8 cellular contexts compared by ENCODE assay signal in genomic region chr6:43426928-43427405, GRCh38. TPM values are rescaled to one million over a fixed set of nuclear protein-coding genes. Genes with fewer than 3 reads are reported as not detected.
DNase-seq lines count a peak whose midpoint lies in the region; ATAC-seq and TF ChIP-seq lines count a peak whose summit lies in the region.

No MANE protein-coding gene starts in this region.

- CTCF ChIA-PET in activated CD4-positive, alpha-beta T cell treated with anti-CD3 and anti-CD28 coated beads, Interleukin-2, amount 10 ng/mL, durations not matched to agents 7 days and 5 days (lab: Charles Lee), result interaction anchor here (0.6 to 1.8 kb wide), 7 partner anchors 8 to 890 kb away, joined by 3 to 6 read pairs (median 3); no protein-coding TSS in a partner anchor

- TF ChIP-seq CTCF in left lung (IDR thresholded peaks at IDR 0.05) (no peak), thyroid gland (IDR thresholded peaks at IDR 0.05) (no peak)

- H3K4me1 Mint-ChIP-seq in activated CD4-positive, alpha-beta T cell treated with anti-CD3 and anti-CD28 coated beads, Interleukin-2, amount 10 ng/mL, durations not matched to agents 7 days and 5 days, result peaks cover 23% of the 10 kb centered on the region

- no peaks in the 10 kb centered on the region for H3K9me3 Mint-ChIP-seq in activated CD4-positive, alpha-beta T cell treated with anti-CD3 and anti-CD28 coated beads, Interleukin-2, amount 10 ng/mL, durations not matched to agents 7 days and 5 days

- H3K36me3 ChIP-seq in adipocyte (ENCODE audit: control insufficient read depth, insufficient read depth, low read length, severe bottlenecking), result peaks cover 10% of the 10 kb centered on the region
- H3K36me3 ChIP-seq in left lung, result peaks cover 0 to 7% of the 10 kb centered on the region in 2 donors
- peaks cover 0 to under 1% of the 10 kb centered on the region in 2 donors for H3K36me3 ChIP-seq in thyroid gland

- intact Hi-C loops in left lung (cut with DNase I) (no loop called here), thyroid gland (cut with DNase I) (loop anchor here (10.0 kb wide), 1 partner anchor 52 kb away; no protein-coding TSS in a partner anchor)

- H3K27ac Mint-ChIP-seq in activated CD4-positive, alpha-beta T cell treated with anti-CD3 and anti-CD28 coated beads, Interleukin-2, amount 10 ng/mL, durations not matched to agents 7 days and 5 days, result peak overlapping the region; percentile 97

- H3K27me3 ChIP-seq in adipocyte (replicated peaks; ENCODE audit: control insufficient read depth, insufficient read depth, low read length) (no peaks in the 10 kb centered on the region), left lung (no peaks in the 10 kb centered on the region), thyroid gland (no peaks in the 10 kb centered on the region)

- POLR2A ChIA-PET in activated CD4-positive, alpha-beta T cell treated with anti-CD3 and anti-CD28 coated beads, Interleukin-2, amount 10 ng/mL, durations not matched to agents 7 days and 5 days (lab: Charles Lee), result interaction anchor here (0.6 to 0.7 kb wide), 2 partner anchors 29 to 57 kb away, joined by 4 to 7 read pairs; no protein-coding TSS in a partner anchor

- peaks cover 9% of the 10 kb centered on the region for H3K36me3 Mint-ChIP-seq in activated CD4-positive, alpha-beta T cell treated with anti-CD3 and anti-CD28 coated beads, Interleukin-2, amount 10 ng/mL, durations not matched to agents 7 days and 5 days (ENCODE audit: low read depth)

- H3K4me1 ChIP-seq in adipocyte (ENCODE audit: control insufficient read depth, insufficient read depth, low read length), result peaks cover 14% of the 10 kb centered on the region
- peaks cover 8 to 29% of the 10 kb centered on the region in 2 donors for H3K4me1 ChIP-seq in left lung
- peaks cover 10 to 14% of the 10 kb centered on the region in 2 donors for H3K4me1 ChIP-seq in thyroid gland

- H3K27ac ChIP-seq in left lung (peak overlapping the region; percentile 74 to 87), thyroid gland (peak overlapping the region; percentile 54 to 83 (median 81))

- H3K9me3 ChIP-seq in adipocyte (ENCODE audit: control insufficient read depth, low read length) (no peaks in the 10 kb centered on the region), left lung (no peaks in the 10 kb centered on the region), thyroid gland (no peaks in the 10 kb centered on the region)

- peaks cover 3% of the 10 kb centered on the region for H3K27me3 Mint-ChIP-seq in activated CD4-positive, alpha-beta T cell treated with anti-CD3 and anti-CD28 coated beads, Interleukin-2, amount 10 ng/mL, durations not matched to agents 7 days and 5 days

- no peak for TF ChIP-seq POLR2A in thyroid gland (IDR thresholded peaks at IDR 0.05)

- ATAC-seq in left lung, result no peak
- ATAC-seq in HG02588 (IDR thresholded peaks at IDR 0.05; ENCODE audit: unreplicated experiment), result no peak
- no peak for ATAC-seq in GM18511 (IDR thresholded peaks at IDR 0.05; ENCODE audit: unreplicated experiment)

- H3K4me3 ChIP-seq in adipocyte (ENCODE audit: low read length) (peak overlapping the region; percentile 97), left lung (peak overlapping the region; percentile 71 to 77), thyroid gland (replicated peaks in 1 of 3) (peak overlapping the region in 2 of 3 donors; percentile 29 to 75)

- peak overlapping the region; percentile 95 for H3K4me3 Mint-ChIP-seq in activated CD4-positive, alpha-beta T cell treated with anti-CD3 and anti-CD28 coated beads, Interleukin-2, amount 10 ng/mL, durations not matched to agents 7 days and 5 days

- peak overlapping the region; percentile 97 for H3K9ac ChIP-seq in adipocyte (ENCODE audit: low read length)

- DNase-seq in activated CD4-positive, alpha-beta T cell treated with anti-CD3 and anti-CD28 coated beads, Interleukin-2, amount 10 ng/mL, durations not matched to agents 7 days and 5 days, result no peak
- DNase-seq in activated CD4-positive, alpha-beta T cell treated with anti-CD3 and anti-CD28 coated beads for 1 hour, result no peak
- no peak for DNase-seq in adipocyte (ENCODE audit: low read depth)
- no peak for DNase-seq in left lung
- DNase-seq in thyroid gland, result no peak
- DNase-seq in activated CD4-positive, CD25-positive, alpha-beta regulatory T cell treated with anti-CD3 and anti-CD28 coated beads, Interleukin-2, amount 50 U/mL, for 72 hours, result no peak

- 28 to 33% methylated on average over 23 of the region's 23 CpGs for WGBS in thyroid gland, 2 donors

RNA-seq across cellular contexts. Expression of gene ABCC10, which starts 0.4 kb away (rescaled TPM):
- 10 to 100 TPM; 47.1 to 53.2 TPM for total RNA-seq in activated CD4-positive, alpha-beta T cell treated with anti-CD3 and anti-CD28 coated beads, Interleukin-2, amount 10 ng/mL, durations not matched to agents 7 days and 5 days
- 10 to 100 TPM; 38.5 to 43.8 TPM for total RNA-seq in left lung
- 10 to 100 TPM; 10.5 to 24.3 (median 19.3) TPM for total RNA-seq in thyroid gland

RNA-seq across cellular contexts. Expression of gene DLK2, which starts 28.4 kb away (rescaled TPM):
- not detected for total RNA-seq in activated CD4-positive, alpha-beta T cell treated with anti-CD3 and anti-CD28 coated beads, Interleukin-2, amount 10 ng/mL, durations not matched to agents 7 days and 5 days
- total RNA-seq in left lung, result 1 to 10 TPM in 1 of 2 donors, under 1 TPM in 1; 0.93 to 1.0 TPM
- total RNA-seq in thyroid gland, result 1 to 10 TPM in 2 of 4 donors, under 1 TPM in 1, not detected in 1; 0.89 to 1.3 (median 1.3) TPM

RNA-seq across cellular contexts. Expression of gene TJAP1, which starts 50.4 kb away (rescaled TPM):
- 10 to 100 TPM; 36.5 to 41.8 TPM for total RNA-seq in activated CD4-positive, alpha-beta T cell treated with anti-CD3 and anti-CD28 coated beads, Interleukin-2, amount 10 ng/mL, durations not matched to agents 7 days and 5 days
- 10 to 100 TPM; 24.5 to 27.9 TPM for total RNA-seq in left lung
- 10 to 100 TPM; 23.2 to 42.4 (median 34.4) TPM for total RNA-seq in thyroid gland

RNA-seq across cellular contexts. Expression of gene ZNF318, which starts 57.5 kb away (rescaled TPM):
- 10 to 100 TPM; 12.8 to 14.5 TPM for total RNA-seq in activated CD4-positive, alpha-beta T cell treated with anti-CD3 and anti-CD28 coated beads, Interleukin-2, amount 10 ng/mL, durations not matched to agents 7 days and 5 days
- total RNA-seq in left lung (10 to 100 TPM; 13.3 to 14.3 TPM), thyroid gland (10 to 100 TPM; 32.4 to 84.6 (median 37.5) TPM)
